Comparison of ENCODE assay signal across 1 cellular context in genomic region chr7:74584160-74584954, GRCh38.
TF ChIP-seq lines count a peak whose summit lies in the region.

No MANE protein-coding gene starts in this region.

TF ChIP-seq in HepG2, 621 proteins besides CTCF, POLR2A, EP300 and RAD21 (continued from another document):
- TF ChIP-seq TCF7 (IDR thresholded peaks at IDR 0.05; ENCODE audit: low read depth), result peak; percentile 38; the same call in 1 of the 2 replicates
- no peak for TF ChIP-seq SMYD3 (CRISPR knock-in tag; IDR thresholded peaks at IDR 0.05)
- no peak for TF ChIP-seq RNF2 (conservative IDR thresholded peaks at IDR 0.05; ENCODE audit: low read depth)
- peak; percentile 71; the same call in 1 of the 2 replicates for TF ChIP-seq ZBTB38 (CRISPR knock-in tag; IDR thresholded peaks at IDR 0.05)
- no peak for TF ChIP-seq CREB1 (IDR thresholded peaks at IDR 0.05)
- no peak for TF ChIP-seq CREB1 (CRISPR knock-in tag; IDR thresholded peaks at IDR 0.05)
- TF ChIP-seq RFXANK (CRISPR knock-in tag; IDR thresholded peaks at IDR 0.05), result no peak
- no peak for TF ChIP-seq TBL1XR1 (IDR thresholded peaks at IDR 0.05; ENCODE audit: borderline replicate concordance, low read length, partially characterized antibody)
- TF ChIP-seq GFI1 (CRISPR knock-in tag; IDR thresholded peaks at IDR 0.05; ENCODE audit: borderline replicate concordance), result peak; percentile 92
- no peak for TF ChIP-seq HNF4G (IDR thresholded peaks at IDR 0.05; ENCODE audit: borderline replicate concordance, low read depth, low read length)
- TF ChIP-seq HNF4G (CRISPR knock-in tag; IDR thresholded peaks at IDR 0.05; ENCODE audit: borderline replicate concordance, low read depth), result no peak
- no peak for TF ChIP-seq USF2 (IDR thresholded peaks at IDR 0.05; ENCODE audit: low read depth, low read length)
- TF ChIP-seq USF2 (CRISPR knock-in tag; IDR thresholded peaks at IDR 0.05; ENCODE audit: borderline replicate concordance), result no peak
- no peak for TF ChIP-seq PRDM4 (CRISPR knock-in tag; IDR thresholded peaks at IDR 0.05; ENCODE audit: borderline replicate concordance)
- TF ChIP-seq ATF5 (CRISPR knock-in tag; IDR thresholded peaks at IDR 0.05; ENCODE audit: low read depth), result no peak
- TF ChIP-seq IRF2 (CRISPR knock-in tag; IDR thresholded peaks at IDR 0.05), result no peak
- TF ChIP-seq SOX6 (IDR thresholded peaks at IDR 0.05), result no peak
- TF ChIP-seq SOX6 (CRISPR knock-in tag; IDR thresholded peaks at IDR 0.05), result peak; percentile 82
